ENCODE assay signal across 8 cellular contexts in the genomic region with DNA sequence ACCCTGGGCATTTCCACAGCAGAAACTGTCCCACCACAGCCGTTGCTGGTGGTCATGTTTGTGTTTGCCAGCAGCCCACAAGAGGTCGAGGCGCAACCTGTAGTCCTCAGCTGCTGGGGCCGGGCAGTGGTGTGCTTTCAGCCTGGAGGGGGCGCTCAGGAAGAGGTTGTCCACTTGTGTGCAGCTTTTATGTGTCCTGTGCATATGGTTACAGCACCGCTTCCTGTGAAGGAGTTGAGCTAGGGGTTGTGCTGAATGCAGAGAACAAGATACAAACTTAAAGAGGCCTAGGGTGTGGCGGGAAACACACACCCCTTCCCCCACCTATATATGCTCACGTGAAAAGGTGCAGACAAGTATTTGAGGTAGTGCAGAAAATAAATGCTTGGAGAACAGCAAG. TPM values are rescaled to one million over a fixed set of nuclear protein-coding genes. Genes with fewer than 3 reads are reported as not detected.
A peak's percentile ranks its signal among the peaks of the same experiment; 100 is the strongest.
DNase-seq lines count a peak whose midpoint lies in the region; ATAC-seq and TF ChIP-seq lines count a peak whose summit lies in the region.

No MANE protein-coding gene starts in this region.

- no peaks in the 10 kb centered on the region for H3K27me3 ChIP-seq in BJ (ENCODE audit: control insufficient read depth, insufficient read depth, low read length)

- intact Hi-C loops in mucosa of descending colon (cut with DNase I, micrococcal nuclease), result no loop called here

- POLR2A ChIA-PET in BJ (lab: Charles Lee), result no interaction called here

- H3K4me3 ChIP-seq in BJ (ENCODE audit: low read depth, low read length) (no peak overlapping the region), mucosa of descending colon (no peak overlapping the region)

- ATAC-seq in mucosa of descending colon, result peak; percentile 50
- ATAC-seq in HG03565 (IDR thresholded peaks at IDR 0.05; ENCODE audit: unreplicated experiment), result no peak
- no peak for ATAC-seq in HG03571 (IDR thresholded peaks at IDR 0.05; ENCODE audit: unreplicated experiment)

- no peaks in the 10 kb centered on the region for H3K36me3 ChIP-seq in BJ (ENCODE audit: control insufficient read depth, insufficient read depth, low read length)
- H3K36me3 ChIP-seq in mucosa of descending colon (ENCODE audit: low read depth), result no peaks in the 10 kb centered on the region

- peak; percentile 18; the same call in 1 of the 2 replicates for TF ChIP-seq CTCF in BJ (IDR thresholded peaks at IDR 0.05; ENCODE audit: insufficient read depth, low read depth, low read length)
- TF ChIP-seq CTCF in mucosa of descending colon (IDR thresholded peaks at IDR 0.05), result no peak

- CTCF ChIA-PET in BJ (lab: Yijun Ruan, JAX), result interaction anchor here (1.4 kb wide), 1 partner anchor 10 kb away, joined by 5 read pairs; no protein-coding TSS in a partner anchor

- DNase-seq in BJ (ENCODE audit: low read depth), result no peak
- DNase-seq in MV-4-11 (lab: John Stamatoyannopoulos, UW), result peak; percentile 6
- peak; percentile 76 to 77 for DNase-seq in activated T-cell treated with anti-CD3 and anti-CD28 coated beads, Interleukin-2, amount 50 U/mL, for 48 hours
- peak in 2 of 3 donors; percentile 43 to 55 for DNase-seq in mucosa of descending colon
- no peak for DNase-seq in NCI-H2029 treated with DMSO at 0.1 percent for 48 hours (lab: John Stamatoyannopoulos, UW)
- DNase-seq in NCI-H1092 (lab: John Stamatoyannopoulos, UW), result no peak

- peaks cover 13% of the 10 kb centered on the region for H3K4me1 ChIP-seq in mucosa of descending colon (ENCODE audit: low read depth)

- H3K9me3 ChIP-seq in mucosa of descending colon, result no peaks in the 10 kb centered on the region

RNA-seq across cellular contexts. Expression of a gene that starts 29.5 kb away (rescaled TPM):
- 15.6 and 30.7 TPM in 2 replicates for polyA plus RNA-seq in BJ (2011; rRNA removed)
- 14.9 and 17.9 TPM in 2 replicates for polyA minus RNA-seq in BJ (2011; rRNA and poly(A)+ RNA removed)
- total RNA-seq in mucosa of descending colon, result 10 to 100 TPM; 19.3 to 39.0 (median 21.7) TPM

Comparison
In these comparisons a context has a peak if more than half of its experiments do, and no peak if none do; other contexts are left out.
1. DNase-seq: peak in MV-4-11 (single experiment), activated T-cell treated with anti-CD3 and anti-CD28 coated beads, Interleukin-2, amount 50 U/mL, for 48 hours (2 of 2) and mucosa of descending colon (2 of 3); none in BJ (single experiment), NCI-H2029 treated with DMSO at 0.1 percent for 48 hours (single experiment) and NCI-H1092 (single experiment).